ENCODE assay signal across 1 cellular context in genomic region chr17:56291226-56291805, GRCh38.
TF ChIP-seq lines count a peak whose summit lies in the region.

No MANE protein-coding gene starts in this region.

TF ChIP-seq in GM23338, 12 proteins besides CTCF, POLR2A, EP300 and RAD21 (continued from another document):
- TF ChIP-seq ETS1 (IDR thresholded peaks at IDR 0.05) (no peak), EZH2phosphoT487 (IDR thresholded peaks at IDR 0.05; ENCODE audit: unreplicated experiment) (no peak), ZNF114 (CRISPR knock-in tag; IDR thresholded peaks at IDR 0.05) (no peak), ZNF462 (CRISPR knock-in tag; IDR thresholded peaks at IDR 0.05) (no peak)
